ENCODE assay signal across 8 cellular contexts in genomic region chr6:41470341-41471063, GRCh38.
DNase-seq lines count a peak whose midpoint lies in the region; ATAC-seq and TF ChIP-seq lines count a peak whose summit lies in the region.

No MANE protein-coding gene starts in this region.

- WGBS in esophagus muscularis mucosa: 37% methylated on average over 41 of the region's 60 CpGs
- 40% methylated on average over 40 of the region's 60 CpGs; no CpG with 5 or more reads in 1 of the 2 donors for WGBS in transverse colon (ENCODE audit: low coverage in 1 of 2), 2 donors

- H3K9me3 ChIP-seq in NT2/D1 (ENCODE audit: insufficient read depth, low read length): no peaks in the 10 kb centered on the region
- no peaks in the 10 kb centered on the region for H3K9me3 ChIP-seq in esophagus muscularis mucosa
- no peaks in the 10 kb centered on the region for H3K9me3 ChIP-seq in transverse colon

- intact Hi-C loops in esophagus muscularis mucosa (cut with DNase I) (no loop called here), transverse colon (cut with DNase I; ENCODE audit: low total_unique reads) (no loop called here)

- TF ChIP-seq CTCF in esophagus muscularis mucosa (IDR thresholded peaks at IDR 0.05) (no peak), omental fat pad (IDR thresholded peaks at IDR 0.05) (no peak), transverse colon (IDR thresholded peaks at IDR 0.05) (no peak)

- H3K4me3 ChIP-seq in NT2/D1 (ENCODE audit: insufficient read length, low read depth) (peak overlapping the region; percentile 40), esophagus muscularis mucosa (peak overlapping the region; percentile 32 to 42 (median 34)), transverse colon (peak overlapping the region in 2 of 4 donors; percentile 22 to 41)

- H3K27ac ChIP-seq in esophagus muscularis mucosa (replicated peaks in 1 of 4) (no peak overlapping the region), transverse colon (no peak overlapping the region)

- DNase-seq in COLO668 (lab: John Stamatoyannopoulos, UW; ENCODE audit: unreplicated experiment) (peak; percentile 5), NT2/D1 (ENCODE audit: low read depth, low spot score) (no peak), esophagus muscularis mucosa (ENCODE audit: extremely low spot score) (no peak), omental fat pad (ENCODE audit: low spot score) (no peak), NCI-H2171 treated with DMSO at 0.1 percent for 48 hours (lab: John Stamatoyannopoulos, UW) (no peak), RKO (ENCODE audit: low spot score) (no peak), transverse colon (no peak)

- TF ChIP-seq EP300 in esophagus muscularis mucosa (IDR thresholded peaks at IDR 0.05) (no peak), transverse colon (IDR thresholded peaks at IDR 0.05; ENCODE audit: low read depth) (no peak)

- H3K27me3 ChIP-seq in NT2/D1 (ENCODE audit: insufficient read depth, insufficient read length): peaks cover 53% of the 10 kb centered on the region
- peaks cover 2 to 62% (median 14%) of the 10 kb centered on the region in 4 donors for H3K27me3 ChIP-seq in esophagus muscularis mucosa
- peaks cover 37% of the 10 kb centered on the region for H3K27me3 ChIP-seq in transverse colon

- H3K36me3 ChIP-seq in NT2/D1 (ENCODE audit: insufficient read depth, insufficient read length, low read length) (no peaks in the 10 kb centered on the region), esophagus muscularis mucosa (no peaks in the 10 kb centered on the region), transverse colon (no peaks in the 10 kb centered on the region)

- peak overlapping the region; percentile 74 for H3K9ac ChIP-seq in NT2/D1 (ENCODE audit: insufficient read length, low read depth)

- TF ChIP-seq POLR2A in esophagus muscularis mucosa (IDR thresholded peaks at IDR 0.05; ENCODE audit: low read depth): no peak
- no peak for TF ChIP-seq POLR2A in transverse colon (IDR thresholded peaks at IDR 0.05)

- H3K4me1 ChIP-seq in NT2/D1 (ENCODE audit: insufficient read depth, insufficient read length) (peaks cover 18% of the 10 kb centered on the region), esophagus muscularis mucosa (peaks cover 7 to 17% (median 17%) of the 10 kb centered on the region in 4 donors), transverse colon (peaks cover 0 to 13% (median 9%) of the 10 kb centered on the region in 4 donors)

- ATAC-seq in omental fat pad (ENCODE audit: low FRiP score): peak; percentile 92
- no peak for ATAC-seq in HG03159 (IDR thresholded peaks at IDR 0.05; ENCODE audit: unreplicated experiment)

- in situ Hi-C loops in transverse colon (cut with MboI; ENCODE audit: low pct_ligation_motif_present in 1 of 4, low pct_unique_long_range_greater_than_20kb in 1 of 4, low sequenced_read_pairs in 3 of 4): loop anchor here in 1 of 4 donors (25.0 kb wide), 1 partner anchor 217 kb away; no protein-coding TSS in a partner anchor
